16 cellular contexts compared by ENCODE assay signal in genomic region chr20:37807901-37808751, GRCh38.
DNase-seq lines count a peak whose midpoint lies in the region; ATAC-seq, FAIRE-seq and TF ChIP-seq lines count a peak whose summit lies in the region.
"Had no signal": no experiment of that assay in that cellular context is flagged by ENCODE, and none has a peak within 500 bp of the region (broad histone marks: within the 10 kb centered on the region; RNA-seq: fewer than 3 reads in every experiment).

No MANE protein-coding gene starts in this region.

- no peak overlapping the region for H2BK5ac ChIP-seq in H9 (ENCODE audit: insufficient read length, low read length)
- no peak overlapping the region for H2BK5ac ChIP-seq in trophoblast cell (ENCODE audit: low read depth, low read length, poor library complexity)

- no peak overlapping the region for H3K4me2 ChIP-seq in H9 (ENCODE audit: insufficient read depth, insufficient read length, low read length)
- no peak overlapping the region for H3K4me2 ChIP-seq in endothelial cell of umbilical vein (ENCODE audit: insufficient read depth, low read length)
- H3K4me2 ChIP-seq in trophoblast cell (ENCODE audit: low read length) = no peak overlapping the region

- no peaks in the 10 kb centered on the region for H3K9me3 ChIP-seq in H9 (ENCODE audit: control insufficient read depth, low read depth, low read length)
- no peaks in the 10 kb centered on the region for H3K9me3 ChIP-seq in endothelial cell of umbilical vein (replicated peaks; ENCODE audit: control insufficient read depth, insufficient read depth, low read length)
- no peaks in the 10 kb centered on the region for H3K9me3 ChIP-seq in trophoblast cell (ENCODE audit: insufficient read depth, low read depth, low read length)
- H3K9me3 ChIP-seq in suprapubic skin = no peaks in the 10 kb centered on the region
- H3K9me3 ChIP-seq: psoas muscle had no signal

- H3K23ac ChIP-seq in H9 (ENCODE audit: insufficient read length, low read depth, low read length) (no peak overlapping the region), trophoblast cell (ENCODE audit: low read length) (no peak overlapping the region)

- H3K9me1 ChIP-seq in endothelial cell of umbilical vein (replicated peaks; ENCODE audit: control insufficient read depth, extremely low read depth, insufficient read depth, low read length) = no peaks in the 10 kb centered on the region

- no peak overlapping the region for H3K4me3 ChIP-seq in endothelial cell of umbilical vein (replicated peaks in 1 of 3; ENCODE audit: insufficient read depth in 1 of 3, low read depth in 1 of 3, low read length in 3 of 3)
- H3K4me3 ChIP-seq in trophoblast cell (ENCODE audit: low read depth, low read length) = no peak overlapping the region
- H3K4me3 ChIP-seq in suprapubic skin = no peak overlapping the region
- H3K4me3 ChIP-seq: psoas muscle had no signal

- H4K20me1 ChIP-seq in H9 (ENCODE audit: control insufficient read depth, insufficient read depth, insufficient read length) = no peaks in the 10 kb centered on the region
- no peaks in the 10 kb centered on the region for H4K20me1 ChIP-seq in endothelial cell of umbilical vein (replicated peaks; ENCODE audit: control insufficient read depth, extremely low read depth, insufficient read depth, low read length)

- H3K9ac ChIP-seq in H9 (ENCODE audit: extremely low read depth, insufficient read length, low read length) = no peak overlapping the region
- no peak overlapping the region for H3K9ac ChIP-seq in endothelial cell of umbilical vein (replicated peaks; ENCODE audit: extremely low read depth, insufficient read depth, low read length)
- no peak overlapping the region for H3K9ac ChIP-seq in trophoblast cell (ENCODE audit: low read length)

- no CpG with 5 or more reads among the region's 11 CpGs for WGBS in H9 (ENCODE audit: extremely low coverage, insufficient read length, low lambda C conversion rate)
- WGBS in trophoblast cell (ENCODE audit: extremely low coverage, insufficient coverage, insufficient read length) = no CpG with 5 or more reads among the region's 11 CpGs
- WGBS in suprapubic skin = 81% methylated on average over 11 of the region's 11 CpGs

- ATAC-seq in GM21825 (IDR thresholded peaks at IDR 0.05; ENCODE audit: unreplicated experiment) = no peak
- ATAC-seq in activated naive CD8-positive, alpha-beta T cell treated with anti-CD3 and anti-CD28 coated beads, Interleukin-2, amount 50 U/mL, for 24 hours = no peak
- ATAC-seq: natural killer cell, psoas muscle had no signal

- H3K4ac ChIP-seq in H9 (ENCODE audit: low read depth, low read length) = no peak overlapping the region
- no peak overlapping the region for H3K4ac ChIP-seq in trophoblast cell (ENCODE audit: low read depth, low read length)

- FAIRE-seq in endothelial cell of umbilical vein (lab: Jason Lieb, UNC) = no peak

- H3K4me1 Mint-ChIP-seq in H9 = peaks cover 12 to 15% of the 10 kb centered on the region in 2 experiments
- peaks cover 11% of the 10 kb centered on the region for H3K4me1 Mint-ChIP-seq in activated naive CD8-positive, alpha-beta T cell treated with anti-CD3 and anti-CD28 coated beads, Interleukin-2, amount 50 U/mL, for 24 hours

- no peak overlapping the region for H3K56ac ChIP-seq in H9 (ENCODE audit: insufficient read length, low read depth, low read length)

- no peak overlapping the region for H4K91ac ChIP-seq in H9 (ENCODE audit: insufficient read length, low read depth, low read length)
- no peak overlapping the region for H4K91ac ChIP-seq in trophoblast cell (ENCODE audit: low read depth, low read length)

- H3K14ac ChIP-seq in H9 (ENCODE audit: insufficient read depth, low read length) (no peak overlapping the region), trophoblast cell (ENCODE audit: low read length) (no peak overlapping the region)

- H3K18ac ChIP-seq in H9 (ENCODE audit: insufficient read length, low read depth, low read length) = no peak overlapping the region
- no peak overlapping the region for H3K18ac ChIP-seq in trophoblast cell (ENCODE audit: low read length)

- CTCF ChIA-PET in endothelial cell of umbilical vein (lab: Charles Lee) = interaction anchor here (0.6 to 1.0 kb wide), 4 partner anchors 34 to 514 kb away, joined by 3 to 4 read pairs (median 3); no protein-coding TSS in a partner anchor

- H3K27me3 ChIP-seq in H9 (ENCODE audit: insufficient read depth, low read length) (no peaks in the 10 kb centered on the region), endothelial cell of umbilical vein (ENCODE audit: control insufficient read depth in 2 of 2, insufficient read depth in 2 of 2, low read length in 2 of 2) (no peaks in the 10 kb centered on the region), trophoblast cell (ENCODE audit: insufficient read depth, low read length) (no peaks in the 10 kb centered on the region), suprapubic skin (no peaks in the 10 kb centered on the region)

- no peak overlapping the region for H2BK20ac ChIP-seq in H9 (ENCODE audit: low read depth, low read length, poor library complexity, severe bottlenecking)

- H3K27ac ChIP-seq in H9 (ENCODE audit: insufficient read length, low read depth, low read length) (no peak overlapping the region), endothelial cell of umbilical vein (ENCODE audit: insufficient read depth, low read depth, low read length) (no peak overlapping the region), trophoblast cell (ENCODE audit: low read depth, low read length) (peak overlapping the region; percentile 60), suprapubic skin (no peak overlapping the region)
- H3K27ac ChIP-seq: psoas muscle had no signal

- H3K9me3 Mint-ChIP-seq in H9 = no peaks in the 10 kb centered on the region
- no peaks in the 10 kb centered on the region for H3K9me3 Mint-ChIP-seq in activated naive CD8-positive, alpha-beta T cell treated with anti-CD3 and anti-CD28 coated beads, Interleukin-2, amount 50 U/mL, for 24 hours
- H3K9me3 Mint-ChIP-seq: activated T-helper 2 cell treated with anti-CD3 and anti-CD28 coated beads, Interferon-gamma antibody, Interleukin-2, Interleukin-4, amounts not matched to agents 10 μg/mL and 5 μg/mL and 100 μg/mL, durations not matched to agents 14 hours and 24 hours and 36 hours; CD4-positive, alpha-beta T cell; natural killer cell; T-helper 1 cell treated with Interleukin-12 subunit alpha and Interleukin-12 subunit beta and Interleukin-4 antibody, amounts not matched to agents 30 μg/mL and 1 μg/mL, for 36 hours had no signal

- TF ChIP-seq POLR2A in endothelial cell of umbilical vein (IDR thresholded peaks at IDR 0.05; ENCODE audit: low read depth, low read length) (no peak), suprapubic skin (IDR thresholded peaks at IDR 0.05) (no peak)

- no TSS peak for BruUV-seq in endothelial cell of umbilical vein (replicated peaks; lab: Mats Ljungman, UMichigan)

- H3K79me1 ChIP-seq in H9 (ENCODE audit: insufficient read depth, low read depth, low read length, poor library complexity, severe bottlenecking) = no peaks in the 10 kb centered on the region
- peaks cover 3% of the 10 kb centered on the region for H3K79me1 ChIP-seq in trophoblast cell (ENCODE audit: low read length)

- H3K4me1 ChIP-seq in H9 (ENCODE audit: insufficient read depth, low read length) = peaks cover 4% of the 10 kb centered on the region; the same call in 1 of the 2 replicates
- no peaks in the 10 kb centered on the region for H3K4me1 ChIP-seq in endothelial cell of umbilical vein (ENCODE audit: control insufficient read depth, extremely low read depth, insufficient read depth, low read length)
- H3K4me1 ChIP-seq in trophoblast cell (ENCODE audit: control insufficient read depth in 1 of 2, insufficient read depth in 2 of 2, low read length in 2 of 2) = peaks cover 2 to 19% of the 10 kb centered on the region in 2 experiments
- no peaks in the 10 kb centered on the region for H3K4me1 ChIP-seq in suprapubic skin
- H3K4me1 ChIP-seq: psoas muscle had no signal

- H4K5ac ChIP-seq in H9 (ENCODE audit: insufficient read length, low read depth, low read length) = no peak overlapping the region

- intact Hi-C loops in endothelial cell of umbilical vein (cut with micrococcal nuclease) = no loop called here

- H4K12ac ChIP-seq in trophoblast cell (ENCODE audit: low read depth, low read length) = no peak overlapping the region

- no peak overlapping the region for H4K8ac ChIP-seq in H9 (replicated peaks; ENCODE audit: insufficient read length, low read depth, low read length)
- no peak overlapping the region for H4K8ac ChIP-seq in trophoblast cell (ENCODE audit: low read depth, low read length)

- H2AFZ ChIP-seq in H9 (ENCODE audit: low read length) = no peak overlapping the region
- no peak overlapping the region for H2AFZ ChIP-seq in endothelial cell of umbilical vein (ENCODE audit: low read depth, low read length)
- no peak overlapping the region for H2AFZ ChIP-seq in trophoblast cell (ENCODE audit: insufficient read depth, low read length, poor library complexity)

- TF ChIP-seq CTCF in H9 (conservative IDR thresholded peaks at IDR 0.05) = no peak
- no peak for TF ChIP-seq CTCF in endothelial cell of umbilical vein (IDR thresholded peaks at IDR 0.05; ENCODE audit: extremely low read depth in 1 of 2, insufficient read depth in 1 of 2, low read depth in 1 of 2, low read length in 2 of 2)
- TF ChIP-seq CTCF in suprapubic skin (IDR thresholded peaks at IDR 0.05) = no peak

- H2BK120ac ChIP-seq in H9 (ENCODE audit: low read depth, low read length, poor library complexity, severe bottlenecking) = no peak overlapping the region
- no peak overlapping the region for H2BK120ac ChIP-seq in trophoblast cell (ENCODE audit: insufficient read depth, low read length, poor library complexity)

- peak overlapping the region in 2 of 3 experiments; percentile 1 to 2; a peak in 2 of 7 replicates for H3K27ac Mint-ChIP-seq in H9
- H3K27ac Mint-ChIP-seq in activated naive CD8-positive, alpha-beta T cell treated with anti-CD3 and anti-CD28 coated beads, Interleukin-2, amount 50 U/mL, for 24 hours = no peak overlapping the region
- H3K27ac Mint-ChIP-seq: activated T-helper 2 cell treated with anti-CD3 and anti-CD28 coated beads, Interferon-gamma antibody, Interleukin-2, Interleukin-4, amounts not matched to agents 10 μg/mL and 5 μg/mL and 100 μg/mL, durations not matched to agents 14 hours and 24 hours and 36 hours; CD4-positive, alpha-beta T cell; T-helper 1 cell treated with Interleukin-12 subunit alpha and Interleukin-12 subunit beta and Interleukin-4 antibody, amounts not matched to agents 30 μg/mL and 1 μg/mL, for 36 hours had no signal

- H3K4me3 Mint-ChIP-seq in H9 = no peak overlapping the region
- no peak overlapping the region for H3K4me3 Mint-ChIP-seq in activated naive CD8-positive, alpha-beta T cell treated with anti-CD3 and anti-CD28 coated beads, Interleukin-2, amount 50 U/mL, for 24 hours
- H3K4me3 Mint-ChIP-seq: CD4-positive, alpha-beta T cell; natural killer cell; T-helper 1 cell treated with Interleukin-12 subunit alpha and Interleukin-12 subunit beta and Interleukin-4 antibody, amounts not matched to agents 30 μg/mL and 1 μg/mL, for 36 hours had no signal

- POLR2A ChIA-PET in endothelial cell of umbilical vein (lab: Charles Lee) = no interaction called here

- H3K79me2 ChIP-seq in H9 (ENCODE audit: insufficient read depth, low read length) (no peaks in the 10 kb centered on the region), endothelial cell of umbilical vein (ENCODE audit: control insufficient read depth, insufficient read depth, low read length) (no peaks in the 10 kb centered on the region), trophoblast cell (ENCODE audit: control insufficient read depth, insufficient read depth, low read length, poor library complexity) (peaks cover 3% of the 10 kb centered on the region)

- no peak overlapping the region for H3T11ph ChIP-seq in H9 (ENCODE audit: low read length)

- no peaks in the 10 kb centered on the region for H3K27me3 Mint-ChIP-seq in H9 (ENCODE audit: low read depth)
- H3K27me3 Mint-ChIP-seq in activated naive CD8-positive, alpha-beta T cell treated with anti-CD3 and anti-CD28 coated beads, Interleukin-2, amount 50 U/mL, for 24 hours = no peaks in the 10 kb centered on the region
- H3K27me3 Mint-ChIP-seq: CD4-positive, alpha-beta T cell had no signal

- dilution Hi-C loops in endothelial cell of umbilical vein (cut with MboI; ENCODE audit: extremely low pct_ligation_motif_present, low sequenced_read_pairs) = no loop called here

- H3K23me2 ChIP-seq in H9 (ENCODE audit: insufficient read length, low read depth, low read length, poor library complexity, severe bottlenecking) = no peaks in the 10 kb centered on the region

- no peak overlapping the region for H2AK5ac ChIP-seq in H9 (ENCODE audit: insufficient read length, low read length)
- H2AK5ac ChIP-seq in trophoblast cell (ENCODE audit: low read length) = no peak overlapping the region

- H2BK12ac ChIP-seq in H9 (ENCODE audit: insufficient read length, low read depth, low read length) = no peak overlapping the region
- no peak overlapping the region for H2BK12ac ChIP-seq in trophoblast cell (ENCODE audit: low read length)

- DNase-seq in H9 = no peak
- peak; percentile 65 for DNase-seq in OCI-M1 (lab: John Stamatoyannopoulos, UW)
- peak; percentile 45 for DNase-seq in endothelial cell of umbilical vein (ENCODE audit: low read depth, low spot score)
- no peak for DNase-seq in trophoblast cell
- no peak for DNase-seq in NCI-H774 (lab: John Stamatoyannopoulos, UW)
- no peak for DNase-seq in suprapubic skin (ENCODE audit: low spot score in 2 of 2)
- DNase-seq in activated naive CD8-positive, alpha-beta T cell treated with anti-CD3 and anti-CD28 coated beads, Interleukin-2, amount 50 U/mL, for 24 hours = no peak
- DNase-seq: activated CD4-positive, alpha-beta T cell treated with anti-CD3 and anti-CD28 coated beads for 1 hour; CD4-positive, alpha-beta T cell; natural killer cell; NCI-H1694 treated with DMSO at 0.1 percent for 48 hours; psoas muscle; SHP77 had no signal

- H2BK15ac ChIP-seq in H9 (ENCODE audit: low read depth, low read length) = no peak overlapping the region

- H3K36me3 Mint-ChIP-seq in H9 (ENCODE audit: insufficient read depth in 1 of 3, low read depth in 3 of 3) = peaks cover 6 to 13% (median 8%) of the 10 kb centered on the region in 3 experiments; a peak in 5 of 7 replicates
- peaks cover 33% of the 10 kb centered on the region for H3K36me3 Mint-ChIP-seq in activated naive CD8-positive, alpha-beta T cell treated with anti-CD3 and anti-CD28 coated beads, Interleukin-2, amount 50 U/mL, for 24 hours (ENCODE audit: low read depth)
- H3K36me3 Mint-ChIP-seq: natural killer cell had no signal

- no peak for TF ChIP-seq EP300 in suprapubic skin (IDR thresholded peaks at IDR 0.05)

- H3K36me3 ChIP-seq in endothelial cell of umbilical vein (ENCODE audit: control insufficient read depth in 2 of 2, extremely low read depth in 1 of 2, insufficient read depth in 2 of 2, low read length in 2 of 2) (peaks cover 0 to 6% of the 10 kb centered on the region in 2 experiments), trophoblast cell (ENCODE audit: control insufficient read depth in 1 of 2, insufficient read depth in 2 of 2, low read length in 2 of 2) (peaks cover 7 to 10% of the 10 kb centered on the region in 2 experiments), suprapubic skin (peaks cover 47% of the 10 kb centered on the region)

Comparison
In these comparisons a context has a peak if more than half of its experiments do, and no peak if none do; other contexts are left out.
1. DNase-seq: peak in OCI-M1 (single experiment) and endothelial cell of umbilical vein (single experiment); none in H9 (single experiment), trophoblast cell (0 of 2), NCI-H774 (single experiment), suprapubic skin (0 of 2) and activated naive CD8-positive, alpha-beta T cell treated with anti-CD3 and anti-CD28 coated beads, Interleukin-2, amount 50 U/mL, for 24 hours (single experiment).